In genomic region chr17:15456972-15457722, GRCh38 we compare ENCODE assay signal across 8 cellular contexts. TPM values are rescaled to one million over a fixed set of nuclear protein-coding genes. Genes with fewer than 3 reads are reported as not detected.
DNase-seq lines count a peak whose midpoint lies in the region; TF ChIP-seq lines count a peak whose summit lies in the region.

No MANE protein-coding gene starts in this region.

- H3K4me1 Mint-ChIP-seq in type B pancreatic cell (ENCODE audit: unreplicated experiment): peaks cover 15% of the 10 kb centered on the region
- no peaks in the 10 kb centered on the region for H3K4me1 Mint-ChIP-seq in activated naive CD4-positive, alpha-beta T cell treated with anti-CD3 and anti-CD28 coated beads for 36 hours (ENCODE audit: low read depth)

- H3K36me3 ChIP-seq in OCI-LY7 (ENCODE audit: insufficient read depth, low read length): no peaks in the 10 kb centered on the region

- intact Hi-C loops in OCI-LY7 (cut with micrococcal nuclease; ENCODE audit: unreplicated experiment): no loop called here
- intact Hi-C loops in activated naive CD4-positive, alpha-beta T cell treated with anti-CD3 and anti-CD28 coated beads for 36 hours (cut with micrococcal nuclease): no loop called here

- peaks cover 34% of the 10 kb centered on the region for H3K36me3 Mint-ChIP-seq in type B pancreatic cell
- H3K36me3 Mint-ChIP-seq in activated naive CD4-positive, alpha-beta T cell treated with anti-CD3 and anti-CD28 coated beads for 36 hours (ENCODE audit: low read depth): peaks cover 17% of the 10 kb centered on the region

- no peak overlapping the region for H3K4me2 ChIP-seq in OCI-LY7 (ENCODE audit: low read length)

- no TSS peak for BruUV-seq in OCI-LY7 (replicated peaks; lab: Mats Ljungman, UMichigan)

- no peaks in the 10 kb centered on the region for H3K27me3 Mint-ChIP-seq in type B pancreatic cell
- H3K27me3 Mint-ChIP-seq in activated naive CD4-positive, alpha-beta T cell treated with anti-CD3 and anti-CD28 coated beads for 36 hours (ENCODE audit: low read depth): no peaks in the 10 kb centered on the region

- no peaks in the 10 kb centered on the region for H3K9me3 Mint-ChIP-seq in type B pancreatic cell
- peaks cover 13% of the 10 kb centered on the region for H3K9me3 Mint-ChIP-seq in activated naive CD4-positive, alpha-beta T cell treated with anti-CD3 and anti-CD28 coated beads for 36 hours

- no peaks in the 10 kb centered on the region for H3K79me2 ChIP-seq in OCI-LY7 (ENCODE audit: insufficient read depth, low read depth, low read length)

- no peaks in the 10 kb centered on the region for H3K9me2 ChIP-seq in OCI-LY7 (ENCODE audit: insufficient read depth, low read length)

- peak overlapping the region; percentile 23 for H3K4me3 ChIP-seq in coronary artery
- no peak overlapping the region for H3K4me3 ChIP-seq in OCI-LY7 (ENCODE audit: low read depth, low read length, poor library complexity, severe bottlenecking)

- POLR2A ChIA-PET in OCI-LY7 (lab: Charles Lee): no interaction called here

- H3K27ac Mint-ChIP-seq in type B pancreatic cell: peak overlapping the region; percentile 32
- H3K27ac Mint-ChIP-seq in activated naive CD4-positive, alpha-beta T cell treated with anti-CD3 and anti-CD28 coated beads for 36 hours: no peak overlapping the region

- H2AFZ ChIP-seq in OCI-LY7 (ENCODE audit: low read length): no peak overlapping the region

- DNase-seq in MV-4-11 (lab: John Stamatoyannopoulos, UW) (peak; percentile 38), coronary artery (ENCODE audit: low spot score) (no peak), medulla oblongata (ENCODE audit: extremely low spot score) (peak; percentile 90), type B pancreatic cell (ENCODE audit: extremely low spot score, unreplicated experiment) (no peak), OCI-LY7 (ENCODE audit: low spot score) (no peak)
- DNase-seq in activated T-cell treated with anti-CD3 and anti-CD28 coated beads, Interleukin-2, amount 50 U/mL, for 48 hours: no peak
- DNase-seq in activated CD8-positive, alpha-beta memory T cell treated with anti-CD3 and anti-CD28 coated beads, Interleukin-2, amount 50 U/mL, for 48 hours: no peak
- DNase-seq in activated naive CD4-positive, alpha-beta T cell treated with anti-CD3 and anti-CD28 coated beads for 36 hours: no peak

- TF ChIP-seq CTCF in coronary artery (IDR thresholded peaks at IDR 0.05): no peak
- peak; percentile 19 for TF ChIP-seq CTCF in type B pancreatic cell (conservative IDR thresholded peaks at IDR 0.05)
- no peak for TF ChIP-seq CTCF in OCI-LY7 (conservative IDR thresholded peaks at IDR 0.05; ENCODE audit: low read length)

- H4K20me1 ChIP-seq in OCI-LY7 (ENCODE audit: insufficient read depth, low read length): no peaks in the 10 kb centered on the region

- no peaks in the 10 kb centered on the region for H3K9me3 ChIP-seq in OCI-LY7 (ENCODE audit: low read length)

- no peaks in the 10 kb centered on the region for H3K4me1 ChIP-seq in OCI-LY7 (ENCODE audit: insufficient read depth, low read length, poor library complexity, severe bottlenecking)

- H3K27ac ChIP-seq in coronary artery (peak overlapping the region; percentile 48 to 66), OCI-LY7 (ENCODE audit: low read depth, low read length, poor library complexity, severe bottlenecking) (no peak overlapping the region)

- CTCF ChIA-PET in OCI-LY7 (lab: Charles Lee; ENCODE audit: unreplicated experiment): no interaction called here
- CTCF ChIA-PET in activated naive CD4-positive, alpha-beta T cell treated with anti-CD3 and anti-CD28 coated beads for 36 hours (lab: Charles Lee): interaction anchor here (0.7 kb wide), 1 partner anchor 502 kb away, joined by 5 read pairs; no protein-coding TSS in a partner anchor

- peak overlapping the region; percentile 41 for H3K4me3 Mint-ChIP-seq in type B pancreatic cell
- no peak overlapping the region for H3K4me3 Mint-ChIP-seq in activated naive CD4-positive, alpha-beta T cell treated with anti-CD3 and anti-CD28 coated beads for 36 hours

RNA-seq across cellular contexts. Expression of gene CDRT4, which starts 10.3 kb away (rescaled TPM):
- 5.4 and 12.9 TPM in 2 replicates for total RNA-seq in type B pancreatic cell (ENCODE audit: low replicate concordance)
- total RNA-seq in OCI-LY7 (2014; rRNA removed; shearing (Covaris generic)): 0.31 and 1.7 TPM in 2 replicates
- 6.2 and 7.1 TPM in 2 replicates for total RNA-seq in OCI-LY7 (2022)
- 1 to 10 TPM; 1.0 TPM for total RNA-seq in activated naive CD4-positive, alpha-beta T cell treated with anti-CD3 and anti-CD28 coated beads for 36 hours

Comparison
In these comparisons a context has a peak if more than half of its experiments do, and no peak if none do; other contexts are left out.
1. DNase-seq: peak in MV-4-11 (single experiment) and medulla oblongata (single experiment); none in coronary artery (single experiment), type B pancreatic cell (single experiment), activated T-cell treated with anti-CD3 and anti-CD28 coated beads, Interleukin-2, amount 50 U/mL, for 48 hours (0 of 2), OCI-LY7 (single experiment), activated CD8-positive, alpha-beta memory T cell treated with anti-CD3 and anti-CD28 coated beads, Interleukin-2, amount 50 U/mL, for 48 hours (single experiment) and activated naive CD4-positive, alpha-beta T cell treated with anti-CD3 and anti-CD28 coated beads for 36 hours (single experiment).